8 cellular contexts compared by ENCODE assay signal in genomic region chr16:78437352-78437968, GRCh38.
A peak's percentile ranks its signal among the peaks of the same experiment; 100 is the strongest.
DNase-seq lines count a peak whose midpoint lies in the region; ATAC-seq and TF ChIP-seq lines count a peak whose summit lies in the region.

No MANE protein-coding gene starts in this region.

- H3K27ac ChIP-seq in AG04450 (ENCODE audit: low read depth, low read length): no peak overlapping the region

- intact Hi-C loops in head of caudate nucleus (cut with DNase I): no loop called here

- H3K9me3 ChIP-seq in AG04450 (ENCODE audit: control insufficient read depth, insufficient read depth, low read length): peaks cover 35% of the 10 kb centered on the region

- DNase-seq in AG04450 (ENCODE audit: low read depth, low spot score): no peak
- DNase-seq in NCI-H2227 (lab: John Stamatoyannopoulos, UW; ENCODE audit: unreplicated experiment): peak; percentile 24
- peak; percentile 23 to 31 for DNase-seq in activated T-cell treated with anti-CD3 and anti-CD28 coated beads, Interleukin-2, amount 50 U/mL, for 48 hours
- DNase-seq in head of caudate nucleus: peak in 41 of 42 donors; percentile 19 to 83 (median 54)
- DNase-seq in stimulated activated CD4-positive, alpha-beta T cell treated with anti-CD3 and anti-CD28 coated beads, Interleukin-2, amount 100 ng/mL, for 24 hours: peak; percentile 30 to 47
- DNase-seq in glomerular visceral epithelial cell (ENCODE audit: extremely low spot score): no peak

- no peak overlapping the region for H3K4me3 ChIP-seq in AG04450 (ENCODE audit: low read depth, low read length)
- H3K4me3 ChIP-seq in GM12875 (ENCODE audit: low read depth, low read length): no peak overlapping the region

- CTCF ChIA-PET in AG04450 (lab: Charles Lee): interaction anchor here (0.6 kb wide), 1 partner anchor 1896 kb away, joined by 3 read pairs; no protein-coding TSS in a partner anchor

- no peak for ATAC-seq in GM18520 (IDR thresholded peaks at IDR 0.05; ENCODE audit: unreplicated experiment)

- H3K27me3 ChIP-seq in AG04450 (ENCODE audit: control insufficient read depth, insufficient read depth, low read length): no peaks in the 10 kb centered on the region

- POLR2A ChIA-PET in AG04450 (lab: Yijun Ruan, JAX): no interaction called here

- TF ChIP-seq CTCF in AG04450 (IDR thresholded peaks at IDR 0.05; ENCODE audit: low read depth, low read length) (peak; percentile 39), GM12875 (IDR thresholded peaks at IDR 0.05; ENCODE audit: borderline replicate concordance, insufficient read depth, low read depth, low read length) (peak; percentile 81)

Comparison
In these comparisons a context has a peak if more than half of its experiments do, and no peak if none do; other contexts are left out.
1. DNase-seq: peak in NCI-H2227 (single experiment), activated T-cell treated with anti-CD3 and anti-CD28 coated beads, Interleukin-2, amount 50 U/mL, for 48 hours (2 of 2), head of caudate nucleus (41 of 42) and stimulated activated CD4-positive, alpha-beta T cell treated with anti-CD3 and anti-CD28 coated beads, Interleukin-2, amount 100 ng/mL, for 24 hours (2 of 2); none in AG04450 (single experiment) and glomerular visceral epithelial cell (single experiment).